Comparison of ENCODE assay signal across 8 cellular contexts in genomic region chr5:89343666-89344065, GRCh38.
DNase-seq lines count a peak whose midpoint lies in the region; ATAC-seq and TF ChIP-seq lines count a peak whose summit lies in the region.
"Had no signal": no experiment of that assay in that cellular context is flagged by ENCODE, and none has a peak within 500 bp of the region (broad histone marks: within the 10 kb centered on the region; RNA-seq: fewer than 3 reads in every experiment).

No MANE protein-coding gene starts in this region.

- H3K9me3 ChIP-seq in mucosa of descending colon (no peaks in the 10 kb centered on the region), right atrium auricular region (no peaks in the 10 kb centered on the region)

- DNase-seq in NCI-H2029 treated with DMSO at 0.1 percent for 48 hours (lab: John Stamatoyannopoulos, UW) (peak; percentile 82), mucosa of descending colon (peak in 2 of 3 donors; percentile 21 to 35), HuH-7 (ENCODE audit: low spot score) (no peak), right atrium auricular region (ENCODE audit: low spot score) (no peak), putamen (ENCODE audit: low spot score) (no peak)
- DNase-seq: retina had no signal

- H3K36me3 ChIP-seq in mucosa of descending colon (ENCODE audit: low read depth) (no peaks in the 10 kb centered on the region), right atrium auricular region (no peaks in the 10 kb centered on the region)

- H3K27me3 ChIP-seq in right atrium auricular region, result no peaks in the 10 kb centered on the region

- intact Hi-C loops in mucosa of descending colon (cut with DNase I, micrococcal nuclease), result no loop called here

- TF ChIP-seq CTCF in mucosa of descending colon (IDR thresholded peaks at IDR 0.05) (no peak), right atrium auricular region (IDR thresholded peaks at IDR 0.05) (no peak)

- H3K27ac ChIP-seq in right atrium auricular region, result no peak overlapping the region

- H3K4me1 ChIP-seq in mucosa of descending colon (ENCODE audit: low read depth) (no peaks in the 10 kb centered on the region), right atrium auricular region (no peaks in the 10 kb centered on the region)

- ATAC-seq in GM19035 (IDR thresholded peaks at IDR 0.05; ENCODE audit: unreplicated experiment), result peak; percentile 92
- ATAC-seq in HG02852 (IDR thresholded peaks at IDR 0.05; ENCODE audit: unreplicated experiment), result peak; percentile 83
- ATAC-seq in mucosa of descending colon, result peak; percentile 82

- H3K4me3 ChIP-seq in mucosa of descending colon (no peak overlapping the region), right atrium auricular region (no peak overlapping the region)

Comparison
In these comparisons a context has a peak if more than half of its experiments do, and no peak if none do; other contexts are left out.
1. DNase-seq: peak in NCI-H2029 treated with DMSO at 0.1 percent for 48 hours (single experiment) and mucosa of descending colon (2 of 3); none in HuH-7 (single experiment), right atrium auricular region (single experiment) and putamen (single experiment).
2. Peak in every context shown above with its lines, with median percentiles within 50 percentile points of each other: ATAC-seq.